ENCODE assay signal across 12 cellular contexts in genomic region chr20:4869290-4870193, GRCh38. TPM values are rescaled to one million over a fixed set of nuclear protein-coding genes. Genes with fewer than 3 reads are reported as not detected.
A peak's percentile ranks its signal among the peaks of the same experiment; 100 is the strongest.
DNase-seq lines count a peak whose midpoint lies in the region; ATAC-seq and TF ChIP-seq lines count a peak whose summit lies in the region.
"Had no signal": no experiment of that assay in that cellular context is flagged by ENCODE, and none has a peak within 500 bp of the region (broad histone marks: within the 10 kb centered on the region; RNA-seq: fewer than 3 reads in every experiment).

No MANE protein-coding gene starts in this region.

- H4K91ac ChIP-seq in neuronal stem cell (ENCODE audit: low read depth, low read length, poor library complexity): no peak overlapping the region

- H3K27me3 ChIP-seq in neuronal stem cell (ENCODE audit: control insufficient read depth in 3 of 3, insufficient read depth in 3 of 3, low read depth in 1 of 3, low read length in 3 of 3): peaks cover 0 to 3% (median 0%) of the 10 kb centered on the region in 3 experiments
- H3K27me3 ChIP-seq in upper lobe of right lung: no peaks in the 10 kb centered on the region
- H3K27me3 ChIP-seq: breast epithelium had no signal

- no peak overlapping the region for H2BK15ac ChIP-seq in neuronal stem cell (ENCODE audit: low read length)

- H2BK120ac ChIP-seq in neuronal stem cell (ENCODE audit: low read depth, low read length): no peak overlapping the region

- H2BK12ac ChIP-seq in neuronal stem cell (ENCODE audit: low read length): no peak overlapping the region

- H3K36me3 ChIP-seq in neuronal stem cell (replicated peaks in 1 of 2; ENCODE audit: control insufficient read depth in 2 of 2, insufficient read depth in 2 of 2, low read length in 2 of 2) (peaks cover 8 to 38% of the 10 kb centered on the region in 2 donors), upper lobe of right lung (peaks cover 40% of the 10 kb centered on the region)

- peak overlapping the region; percentile 60 for H2BK5ac ChIP-seq in neuronal stem cell (ENCODE audit: low read length)

- no peak overlapping the region for H3K4ac ChIP-seq in neuronal stem cell (ENCODE audit: low read length)

- H3K18ac ChIP-seq in neuronal stem cell (ENCODE audit: low read length): no peak overlapping the region

- H3K4me2 ChIP-seq in neuronal stem cell (ENCODE audit: insufficient read depth, low read length, poor library complexity, severe bottlenecking): no peak overlapping the region
- H3K4me2 ChIP-seq: KMS-11 had no signal

- H3K23ac ChIP-seq in neuronal stem cell (ENCODE audit: low read depth, low read length, poor library complexity): no peak overlapping the region

- intact Hi-C loops in upper lobe of right lung (cut with DNase I): no loop called here

- no peak overlapping the region for H4K8ac ChIP-seq in neuronal stem cell (ENCODE audit: low read depth, low read length)

- no peaks in the 10 kb centered on the region for H3K79me1 ChIP-seq in neuronal stem cell (ENCODE audit: low read depth, low read length)

- no peak overlapping the region for H3K4me3 ChIP-seq in choroid plexus epithelial cell (ENCODE audit: low read depth, low read length)
- no peak overlapping the region for H3K4me3 ChIP-seq in neuronal stem cell (ENCODE audit: low read length in 2 of 2)
- no peak overlapping the region for H3K4me3 ChIP-seq in upper lobe of right lung
- H3K4me3 ChIP-seq: breast epithelium, skin epidermis had no signal

- no peak overlapping the region for H3K14ac ChIP-seq in neuronal stem cell (ENCODE audit: low read length)

- ATAC-seq in HG03025 (IDR thresholded peaks at IDR 0.05; ENCODE audit: low FRiP score, unreplicated experiment) (no peak), upper lobe of right lung (no peak)

- TF ChIP-seq CTCF in choroid plexus epithelial cell (conservative IDR thresholded peaks at IDR 0.05; ENCODE audit: low read depth, low read length): no peak
- no peak for TF ChIP-seq CTCF in upper lobe of right lung (IDR thresholded peaks at IDR 0.05)

- no peak overlapping the region for H2AK5ac ChIP-seq in neuronal stem cell (ENCODE audit: low read depth, low read length)

- no peak overlapping the region for H3K9ac ChIP-seq in neuronal stem cell (ENCODE audit: low read depth, low read length, poor library complexity)
- H3K9ac ChIP-seq: KMS-11 had no signal

- H3K9me3 ChIP-seq in neuronal stem cell (replicated peaks in 1 of 2; ENCODE audit: control insufficient read depth in 2 of 2, insufficient read depth in 1 of 2, low read depth in 1 of 2, low read length in 2 of 2) (no peaks in the 10 kb centered on the region), upper lobe of right lung (no peaks in the 10 kb centered on the region)
- H3K9me3 ChIP-seq: breast epithelium had no signal

- WGBS in neuronal stem cell (ENCODE audit: extremely low coverage in 2 of 2, insufficient read length in 2 of 2, insufficient replicate concordance in 1 of 2), 2 donors: no CpG with 5 or more reads among the region's 20 CpGs

- no peak overlapping the region for H3K27ac ChIP-seq in neuronal stem cell (replicated peaks; ENCODE audit: low read length)
- no peak overlapping the region for H3K27ac ChIP-seq in upper lobe of right lung
- H3K27ac ChIP-seq: breast epithelium, KMS-11, skin epidermis had no signal

- H3K4me1 ChIP-seq in neuronal stem cell (ENCODE audit: control insufficient read depth in 2 of 2, insufficient read depth in 1 of 2, low read depth in 1 of 2, low read length in 2 of 2) (peaks cover 0 to 3% of the 10 kb centered on the region in 2 donors), upper lobe of right lung (no peaks in the 10 kb centered on the region)
- H3K4me1 ChIP-seq: breast epithelium had no signal

- H2AFZ ChIP-seq in neuronal stem cell (ENCODE audit: low read length): no peak overlapping the region

- DNase-seq in activated CD4-positive, alpha-beta T cell treated with anti-CD3 and anti-CD28 coated beads for 4 hours: peak; percentile 4 to 8
- DNase-seq in activated CD4-positive, alpha-beta T cell treated with anti-CD3 and anti-CD28 coated beads, Interleukin-2, amount 50 U/mL, for 4 hours: no peak
- peak; percentile 58 for DNase-seq in NCI-H460 (ENCODE audit: extremely low read depth, low read depth)
- peak; percentile 9 for DNase-seq in choroid plexus epithelial cell (ENCODE audit: low read depth)
- no peak for DNase-seq in neuronal stem cell (ENCODE audit: low spot score)
- no peak for DNase-seq in effector CD8-positive, alpha-beta T cell (lab: John Stamatoyannopoulos, UW)
- no peak for DNase-seq in upper lobe of right lung
- DNase-seq: activated B cell treated with CpG ODN at 0.5 μM for 24 hours had no signal

RNA-seq across cellular contexts. Expression of gene RASSF2, which starts 46.1 kb away (rescaled TPM):
- 0.22 and 0.43 TPM in 2 replicates for total RNA-seq in NCI-H460 (2014; rRNA removed; shearing (Covaris generic))
- 0.79 and 0.90 TPM in 2 replicates for polyA plus RNA-seq in NCI-H460 (2014; cell fraction: nucleus; rRNA removed)
- 12.6 TPM for polyA plus RNA-seq in neuronal stem cell (2013, experiment 1 of 2)
- 12.9 TPM for polyA plus RNA-seq in neuronal stem cell (2013, experiment 2 of 2)
- total RNA-seq in upper lobe of right lung: 35.3 TPM

Comparison
In these comparisons a context has a peak if more than half of its experiments do, and no peak if none do; other contexts are left out.
1. DNase-seq: peak in activated CD4-positive, alpha-beta T cell treated with anti-CD3 and anti-CD28 coated beads for 4 hours (2 of 2), NCI-H460 (single experiment) and choroid plexus epithelial cell (single experiment); none in activated CD4-positive, alpha-beta T cell treated with anti-CD3 and anti-CD28 coated beads, Interleukin-2, amount 50 U/mL, for 4 hours (0 of 2), neuronal stem cell (single experiment), effector CD8-positive, alpha-beta T cell (single experiment) and upper lobe of right lung (single experiment).
2. RNA of gene RASSF2, which starts 46.1 kb away (total RNA-seq): 35.3 TPM in upper lobe of right lung (single experiment); 0.22 to 0.43 TPM in NCI-H460; every median in the first group is over 10 times any median in the second.